In the genomic region with DNA sequence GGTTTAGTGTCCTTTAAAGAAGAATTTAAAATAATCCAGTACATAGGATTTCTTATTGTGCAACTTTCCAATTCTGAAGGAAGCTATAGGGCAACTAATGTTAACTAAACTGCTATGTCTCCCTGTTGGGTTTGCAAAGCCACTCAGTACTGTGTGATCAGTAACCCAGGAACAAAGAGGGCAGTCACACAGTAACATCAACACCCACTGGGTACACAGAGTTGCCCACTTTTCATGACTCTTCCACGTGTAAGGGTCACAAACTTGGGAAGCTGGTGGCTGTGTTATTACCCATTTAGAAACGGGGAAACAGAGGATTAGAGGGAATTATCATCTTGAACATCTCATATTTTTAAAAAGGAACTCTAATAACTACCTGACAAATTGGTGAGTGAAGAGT, we compare ENCODE assay signal across 13 cellular contexts.
DNase-seq lines count a peak whose midpoint lies in the region; ATAC-seq and TF ChIP-seq lines count a peak whose summit lies in the region.
"Had no signal": no experiment of that assay in that cellular context is flagged by ENCODE, and none has a peak within 500 bp of the region (broad histone marks: within the 10 kb centered on the region; RNA-seq: fewer than 3 reads in every experiment).

No MANE protein-coding gene starts in this region.

- H3K4me1 Mint-ChIP-seq in activated CD8-positive, alpha-beta memory T cell treated with anti-CD3 and anti-CD28 coated beads, Interleukin-2, amount 10 ng/mL, durations not matched to agents 7 days and 5 days: peaks cover 44% of the 10 kb centered on the region
- H3K4me1 Mint-ChIP-seq in activated T-helper 17 cell treated with anti-CD3 and anti-CD28 coated beads, Interleukin-2, amount 50 U/mL, for 72 hours: peaks cover 34% of the 10 kb centered on the region
- H3K4me1 Mint-ChIP-seq: brain had no signal

- H2AFZ ChIP-seq in osteoblast (ENCODE audit: low read length): no peak overlapping the region

- H3K27ac Mint-ChIP-seq in activated CD8-positive, alpha-beta memory T cell treated with anti-CD3 and anti-CD28 coated beads, Interleukin-2, amount 10 ng/mL, durations not matched to agents 7 days and 5 days: peak overlapping the region; percentile 81
- peak overlapping the region; percentile 89 for H3K27ac Mint-ChIP-seq in activated T-helper 17 cell treated with anti-CD3 and anti-CD28 coated beads, Interleukin-2, amount 50 U/mL, for 72 hours
- H3K27ac Mint-ChIP-seq: brain, progenitor cell of endocrine pancreas had no signal

- no peak for DNase-seq in activated CD8-positive, alpha-beta memory T cell treated with anti-CD3 and anti-CD28 coated beads, Interleukin-2, amount 10 ng/mL, durations not matched to agents 7 days and 5 days
- DNase-seq in activated CD8-positive, alpha-beta memory T cell treated with anti-CD3 and anti-CD28 coated beads, Interleukin-2, amount 50 U/mL, for 48 hours: no peak
- DNase-seq in HL-60 (ENCODE audit: low read depth in 1 of 2, low spot score in 1 of 2) (no peak), osteoblast (ENCODE audit: insufficient read length, low spot score, missing footprints) (no peak), NCI-H2081 (lab: John Stamatoyannopoulos, UW) (no peak)
- DNase-seq: Right ventricle myocardium superior, transverse colon had no signal

- no peaks in the 10 kb centered on the region for H3K9me3 Mint-ChIP-seq in activated CD8-positive, alpha-beta memory T cell treated with anti-CD3 and anti-CD28 coated beads, Interleukin-2, amount 10 ng/mL, durations not matched to agents 7 days and 5 days (ENCODE audit: low read depth)
- no peaks in the 10 kb centered on the region for H3K9me3 Mint-ChIP-seq in activated T-helper 17 cell treated with anti-CD3 and anti-CD28 coated beads, Interleukin-2, amount 50 U/mL, for 72 hours
- H3K9me3 Mint-ChIP-seq: brain had no signal

- H3K9me3 ChIP-seq in osteoblast (ENCODE audit: low read depth, low read length): no peaks in the 10 kb centered on the region
- H3K9me3 ChIP-seq: transverse colon had no signal

- no peak for ATAC-seq in activated CD8-positive, alpha-beta memory T cell treated with anti-CD3 and anti-CD28 coated beads, Interleukin-2, amount 10 ng/mL, durations not matched to agents 7 days and 5 days
- no peak for ATAC-seq in activated T-helper 17 cell treated with anti-CD3 and anti-CD28 coated beads, Interleukin-2, amount 50 U/mL, for 72 hours (replicated peaks)
- no peak for ATAC-seq in HG03521 (IDR thresholded peaks at IDR 0.05; ENCODE audit: unreplicated experiment)
- no peak for ATAC-seq in GM18870 (IDR thresholded peaks at IDR 0.05; ENCODE audit: unreplicated experiment)
- ATAC-seq: K562 had no signal

- peaks cover 31% of the 10 kb centered on the region for H3K36me3 Mint-ChIP-seq in activated CD8-positive, alpha-beta memory T cell treated with anti-CD3 and anti-CD28 coated beads, Interleukin-2, amount 10 ng/mL, durations not matched to agents 7 days and 5 days
- H3K36me3 Mint-ChIP-seq in activated T-helper 17 cell treated with anti-CD3 and anti-CD28 coated beads, Interleukin-2, amount 50 U/mL, for 72 hours (ENCODE audit: low read depth): no peaks in the 10 kb centered on the region
- H3K36me3 Mint-ChIP-seq: brain had no signal

- peaks cover 88% of the 10 kb centered on the region for H3K4me1 ChIP-seq in osteoblast (ENCODE audit: insufficient read depth, low read length)

- peaks cover 60% of the 10 kb centered on the region for H3K36me3 ChIP-seq in osteoblast (ENCODE audit: insufficient read depth, low read length)
- H3K36me3 ChIP-seq: transverse colon had no signal

- H3K27ac ChIP-seq in HL-60 (replicated peaks) (peak overlapping the region; percentile 91), osteoblast (ENCODE audit: low read depth, low read length) (peak overlapping the region; percentile 1)
- H3K27ac ChIP-seq: transverse colon had no signal

- peaks cover 91% of the 10 kb centered on the region for H3K79me2 ChIP-seq in osteoblast (ENCODE audit: insufficient read depth, low read length)

- CTCF ChIA-PET in activated CD8-positive, alpha-beta memory T cell treated with anti-CD3 and anti-CD28 coated beads, Interleukin-2, amount 10 ng/mL, durations not matched to agents 7 days and 5 days (lab: Charles Lee): interaction anchor here (1.1 kb wide), 1 partner anchor 95 kb away, joined by 4 read pairs; no protein-coding TSS in a partner anchor

- H3K27me3 ChIP-seq in HL-60 (ENCODE audit: insufficient read depth, poor library complexity, severe bottlenecking): no peaks in the 10 kb centered on the region
- H3K27me3 ChIP-seq in osteoblast (ENCODE audit: insufficient read depth, low read length): no peaks in the 10 kb centered on the region
- H3K27me3 ChIP-seq: transverse colon had no signal

- TF ChIP-seq CTCF in HL-60 (IDR thresholded peaks at IDR 0.05; ENCODE audit: insufficient read depth, low read length) (no peak), osteoblast (IDR thresholded peaks at IDR 0.05; ENCODE audit: extremely low read depth, low read depth, low read length) (no peak)

- no peak overlapping the region for H3K4me3 ChIP-seq in HL-60 (replicated peaks; ENCODE audit: insufficient read depth, low read length)
- H3K4me3 ChIP-seq in osteoblast (ENCODE audit: insufficient read depth, low read length): no peak overlapping the region
- H3K4me3 ChIP-seq: K562, transverse colon had no signal

- peak overlapping the region; percentile 8 for H3K4me2 ChIP-seq in osteoblast (ENCODE audit: insufficient read depth, low read length)

- no peak overlapping the region for H3K4me3 Mint-ChIP-seq in activated CD8-positive, alpha-beta memory T cell treated with anti-CD3 and anti-CD28 coated beads, Interleukin-2, amount 10 ng/mL, durations not matched to agents 7 days and 5 days
- H3K4me3 Mint-ChIP-seq in activated T-helper 17 cell treated with anti-CD3 and anti-CD28 coated beads, Interleukin-2, amount 50 U/mL, for 72 hours: no peak overlapping the region
- H3K4me3 Mint-ChIP-seq: brain had no signal

- peaks cover 23% of the 10 kb centered on the region for H4K20me1 ChIP-seq in osteoblast (ENCODE audit: insufficient read depth, low read length)

- no peaks in the 10 kb centered on the region for H3K27me3 Mint-ChIP-seq in activated CD8-positive, alpha-beta memory T cell treated with anti-CD3 and anti-CD28 coated beads, Interleukin-2, amount 10 ng/mL, durations not matched to agents 7 days and 5 days
- no peaks in the 10 kb centered on the region for H3K27me3 Mint-ChIP-seq in activated T-helper 17 cell treated with anti-CD3 and anti-CD28 coated beads, Interleukin-2, amount 50 U/mL, for 72 hours
- H3K27me3 Mint-ChIP-seq: progenitor cell of endocrine pancreas had no signal
